ENCODE assay signal across 1 cellular context in the genomic region with DNA sequence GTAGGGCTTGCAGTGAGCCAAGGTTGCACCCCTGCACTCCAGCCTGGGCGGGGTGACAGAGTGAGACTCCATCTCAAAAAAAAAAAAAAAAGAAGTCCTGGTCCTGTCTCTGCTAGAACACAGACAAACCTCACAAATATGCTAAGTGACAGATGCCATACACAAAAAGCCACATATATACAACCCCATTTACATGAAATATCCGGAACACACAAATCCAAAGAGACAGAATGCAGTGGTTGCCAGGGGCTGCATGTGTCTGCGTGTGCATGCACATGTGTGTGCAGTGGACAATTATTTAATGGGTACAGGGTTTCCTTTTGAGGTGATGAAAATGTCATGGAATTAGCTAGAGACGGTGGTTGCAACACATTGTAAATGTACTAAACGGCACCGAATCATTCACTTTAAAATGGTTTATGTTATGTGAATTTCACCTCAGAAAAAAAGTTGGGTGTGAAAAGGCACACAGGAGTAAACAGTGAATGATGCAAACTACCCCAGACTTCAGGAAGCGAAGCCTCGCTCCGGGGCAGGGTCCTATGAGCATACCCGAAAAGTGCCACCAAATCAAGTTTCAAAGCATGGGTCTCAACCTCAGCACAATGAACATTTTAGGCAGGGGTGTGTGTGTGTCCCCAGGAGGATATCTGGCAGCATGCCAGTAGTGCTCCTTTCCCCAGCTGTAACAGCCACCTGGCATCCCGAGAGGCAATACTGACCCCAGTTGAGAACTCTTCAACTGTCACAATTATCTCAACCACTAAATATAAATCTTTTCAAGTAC.
A peak's percentile ranks its signal among the peaks of the same experiment; 100 is the strongest.
TF ChIP-seq lines count a peak whose summit lies in the region.

No MANE protein-coding gene starts in this region.

TF ChIP-seq in WTC11, 78 proteins besides CTCF, POLR2A, EP300 and RAD21 (continued from another document):
- TF ChIP-seq, protein P1, sequence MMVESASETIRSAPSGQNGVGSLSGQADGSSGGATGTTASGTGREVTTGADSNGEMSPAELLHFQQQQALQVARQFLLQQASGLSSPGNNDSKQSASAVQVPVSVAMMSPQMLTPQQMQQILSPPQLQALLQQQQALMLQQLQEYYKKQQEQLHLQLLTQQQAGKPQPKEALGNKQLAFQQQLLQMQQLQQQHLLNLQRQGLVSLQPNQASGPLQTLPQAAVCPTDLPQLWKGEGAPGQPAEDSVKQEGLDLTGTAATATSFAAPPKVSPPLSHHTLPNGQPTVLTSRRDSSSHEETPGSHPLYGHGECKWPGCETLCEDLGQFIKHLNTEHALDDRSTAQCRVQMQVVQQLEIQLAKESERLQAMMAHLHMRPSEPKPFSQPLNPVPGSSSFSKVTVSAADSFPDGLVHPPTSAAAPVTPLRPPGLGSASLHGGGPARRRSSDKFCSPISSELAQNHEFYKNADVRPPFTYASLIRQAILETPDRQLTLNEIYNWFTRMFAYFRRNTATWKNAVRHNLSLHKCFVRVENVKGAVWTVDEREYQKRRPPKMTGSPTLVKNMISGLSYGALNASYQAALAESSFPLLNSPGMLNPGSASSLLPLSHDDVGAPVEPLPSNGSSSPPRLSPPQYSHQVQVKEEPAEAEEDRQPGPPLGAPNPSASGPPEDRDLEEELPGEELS (CRISPR knock-in tag; IDR thresholded peaks at IDR 0.05): 0 out of 2 replicates have a peak, but pooled peaks have one; percentile 17
TF ChIP-seq in WTC11: peak in this region for 1.
